Comparison of ENCODE assay signal across 8 cellular contexts in genomic region chr10:62806246-62806645, GRCh38. TPM values are rescaled to one million over a fixed set of nuclear protein-coding genes. Genes with fewer than 3 reads are reported as not detected.
DNase-seq lines count a peak whose midpoint lies in the region; ATAC-seq and FAIRE-seq lines count a peak whose summit lies in the region.

No MANE protein-coding gene starts in this region.

- POLR2A ChIA-PET in T-cell (lab: Charles Lee): interaction anchor here (0.7 to 1.9 kb wide), 3 partner anchors 10 to 74 kb away, joined by 4 to 8 read pairs (median 5); partner anchors contain the start of gene EGR2 (in 1 of the 2)

- no peaks in the 10 kb centered on the region for H3K9me3 ChIP-seq in GM23248 (ENCODE audit: low read depth)
- no peaks in the 10 kb centered on the region for H3K9me3 ChIP-seq in skeletal muscle satellite cell (replicated peaks; ENCODE audit: low read length)

- no peaks in the 10 kb centered on the region for H3K9me2 ChIP-seq in GM23248 (ENCODE audit: insufficient read depth)

- ATAC-seq in T-cell (replicated peaks in 1 of 4) (no peak), GM18511 (IDR thresholded peaks at IDR 0.05; ENCODE audit: unreplicated experiment) (no peak)

- CTCF ChIA-PET in T-cell (lab: Charles Lee): interaction anchor here (0.6 to 1.9 kb wide), 9 partner anchors 9 to 959 kb away, joined by 3 to 19 read pairs (median 4); partner anchors contain the start of gene EGR2 (in 2 of the 2)

- WGBS in GM23248 (ENCODE audit: low coverage in 1 of 2, low lambda C conversion rate in 2 of 2, missing lambda C conversion rate in 2 of 2), 2 experiments: 31 to 52% methylated on average over 1 of the region's 1 CpG

- H3K36me3 ChIP-seq in GM23248 (ENCODE audit: low read depth) (no peaks in the 10 kb centered on the region), skeletal muscle satellite cell (ENCODE audit: insufficient read depth, low read length) (no peaks in the 10 kb centered on the region)

- H2AFZ ChIP-seq in GM23248: no peak overlapping the region

- in situ Hi-C loops in GM23248 (cut with MboI): loop anchor here (10.0 to 25.0 kb wide), 4 partner anchors 191 to 769 kb away; partner anchors contain the start of gene RTKN2

- H4K20me1 ChIP-seq in GM23248 (ENCODE audit: insufficient read depth): peaks cover 15% of the 10 kb centered on the region

- H3K9me3 Mint-ChIP-seq in T-cell: no peaks in the 10 kb centered on the region

- DNase-seq in GM23248: peak; percentile 53
- no peak for DNase-seq in T-cell
- peak; percentile 23 for DNase-seq in fibroblast of peridontal ligament (ENCODE audit: extremely low read depth)
- no peak for DNase-seq in occipital lobe (lab: John Stamatoyannopoulos, UW)
- DNase-seq in hippocampal formation (lab: John Stamatoyannopoulos, UW): no peak
- no peak for DNase-seq in RCC 7860 (ENCODE audit: low spot score)

- H3K27me3 ChIP-seq in GM23248 (replicated peaks; ENCODE audit: insufficient read depth) (no peaks in the 10 kb centered on the region), skeletal muscle satellite cell (ENCODE audit: control insufficient read depth, insufficient read depth, low read length) (no peaks in the 10 kb centered on the region)

- no peak for FAIRE-seq in RCC 7860 (lab: Jason Lieb, UNC)

- peaks cover 8% of the 10 kb centered on the region for H3K36me3 Mint-ChIP-seq in T-cell

- peaks cover 52% of the 10 kb centered on the region for H3K79me2 ChIP-seq in GM23248 (ENCODE audit: insufficient read depth)

- H3K4me3 ChIP-seq in GM23248 (peak overlapping the region; percentile 81), skeletal muscle satellite cell (ENCODE audit: low read length) (peak overlapping the region; percentile 97)

- peak overlapping the region in 1 of 2 donors; percentile 50 for H3K27ac Mint-ChIP-seq in T-cell

- peaks cover 22% of the 10 kb centered on the region for H3K4me1 ChIP-seq in GM23248 (ENCODE audit: insufficient read depth)
- peaks cover 23% of the 10 kb centered on the region for H3K4me1 ChIP-seq in skeletal muscle satellite cell (ENCODE audit: control insufficient read depth, insufficient read depth, low read length)

- H3K4me1 Mint-ChIP-seq in T-cell: peaks cover 41 to 58% (median 46%) of the 10 kb centered on the region in 3 donors

- H3K27ac ChIP-seq in GM23248: peak overlapping the region; percentile 16; the same call in 1 of the 2 replicates

- H3K4me2 ChIP-seq in GM23248 (ENCODE audit: unreplicated experiment) (peak overlapping the region; percentile 88), skeletal muscle satellite cell (ENCODE audit: low read length) (peak overlapping the region; percentile 97)

- H3F3A ChIP-seq in GM23248 (ENCODE audit: insufficient read depth): peaks cover 22% of the 10 kb centered on the region; the same call in 1 of the 2 replicates

- no peak overlapping the region for H3K9ac ChIP-seq in GM23248
- peak overlapping the region; percentile 93 for H3K9ac ChIP-seq in skeletal muscle satellite cell (ENCODE audit: low read depth, low read length)

- H3K4me3 Mint-ChIP-seq in T-cell: peak overlapping the region; percentile 86 to 95 (median 91)

- no peaks in the 10 kb centered on the region for H3K27me3 Mint-ChIP-seq in T-cell

RNA-seq across cellular contexts. Expression of gene ADO, which starts 1.7 kb away (rescaled TPM):
- 37.7 and 38.8 TPM in 2 replicates for total RNA-seq in GM23248 (2014; rRNA removed; shearing (Covaris generic))
- 4.5 and 5.5 TPM in 2 replicates for polyA plus RNA-seq in GM23248 (2016; fragmentation: Nextera tagmentation; extraction: Ambion mirVana)
- total RNA-seq in T-cell: 10 to 100 TPM; 10.5 to 17.5 (median 15.6) TPM
- 19.3 and 21.6 TPM in 2 replicates for total RNA-seq in skeletal muscle satellite cell (2012; rRNA removed)
- 38.7 TPM for total RNA-seq in occipital lobe

RNA-seq across cellular contexts. Expression of gene EGR2, which starts 9.9 kb away (rescaled TPM):
- 0.76 and 1.1 TPM in 2 replicates for total RNA-seq in GM23248 (2014; rRNA removed; shearing (Covaris generic))
- polyA plus RNA-seq in GM23248 (2016; fragmentation: Nextera tagmentation; extraction: Ambion mirVana): 2.2 and 2.6 TPM in 2 replicates
- total RNA-seq in T-cell: 1 to 10 TPM in 4 of 5 donors, under 1 TPM in 1; 0.90 to 2.7 (median 2.5) TPM
- 0.25 and 0.87 TPM in 2 replicates for total RNA-seq in skeletal muscle satellite cell (2012; rRNA removed)
- total RNA-seq in occipital lobe: 1.6 TPM

Comparison
In these comparisons a context has a peak if more than half of its experiments do, and no peak if none do; other contexts are left out.
1. DNase-seq: peak in GM23248 (single experiment) and fibroblast of peridontal ligament (single experiment); none in T-cell (0 of 34), occipital lobe (single experiment), hippocampal formation (0 of 2) and RCC 7860 (single experiment).